In genomic region chr17:35374766-35375344, GRCh38 we compare ENCODE assay signal across 8 cellular contexts. TPM values are rescaled to one million over a fixed set of nuclear protein-coding genes. Genes with fewer than 3 reads are reported as not detected.
A peak's percentile ranks its signal among the peaks of the same experiment; 100 is the strongest.
DNase-seq lines count a peak whose midpoint lies in the region; ATAC-seq and TF ChIP-seq lines count a peak whose summit lies in the region.

No MANE protein-coding gene starts in this region.

- TF ChIP-seq CTCF in choroid plexus epithelial cell (conservative IDR thresholded peaks at IDR 0.05; ENCODE audit: low read depth, low read length) (no peak), neural cell (IDR thresholded peaks at IDR 0.05; ENCODE audit: poor library complexity, severe bottlenecking) (no peak)

- no peak for DNase-seq in choroid plexus epithelial cell (ENCODE audit: low read depth)
- DNase-seq in COR-L47 (lab: John Stamatoyannopoulos, UW): no peak
- DNase-seq in dermis blood vessel endothelial cell: no peak

- H3F3A ChIP-seq in neural cell (ENCODE audit: insufficient read depth, low read length, poor library complexity, severe bottlenecking): no peaks in the 10 kb centered on the region

- peaks cover 3 to 26% (median 22%) of the 10 kb centered on the region in 11 experiments; a peak in 21 of 22 replicates for H3K9me3 ChIP-seq in BLaER1 treated with 17β-estradiol and CSF1 and Interleukin-3, amounts not matched to agents 10 nM and 100 nM (replicated peaks in 1 of 11)
- H3K9me3 ChIP-seq in neural cell (ENCODE audit: low read length): peaks cover 9% of the 10 kb centered on the region

- H4K20me1 ChIP-seq in BLaER1 treated with 17β-estradiol and CSF1 and Interleukin-3, amounts not matched to agents 10 nM and 100 nM: peaks cover 0 to 30% (median 0%) of the 10 kb centered on the region in 11 experiments; a peak in 5 of 22 replicates
- no peaks in the 10 kb centered on the region for H4K20me1 ChIP-seq in neural cell (ENCODE audit: insufficient read depth)

- peak overlapping the region; percentile 87 to 99 (median 93) for H3K9ac ChIP-seq in BLaER1 treated with 17β-estradiol and CSF1 and Interleukin-3, amounts not matched to agents 10 nM and 100 nM
- H3K9ac ChIP-seq in neural cell (ENCODE audit: low read length): no peak overlapping the region

- H3K4me1 Mint-ChIP-seq in IgD-negative memory B cell: peaks cover 26 to 36% (median 29%) of the 10 kb centered on the region in 3 donors

- no peaks in the 10 kb centered on the region for H3K27me3 ChIP-seq in BLaER1 treated with 17β-estradiol and CSF1 and Interleukin-3, amounts not matched to agents 10 nM and 100 nM
- H3K27me3 ChIP-seq in neural cell (ENCODE audit: insufficient read depth, low read depth, low read length): peaks cover 74% of the 10 kb centered on the region

- H3K4me3 ChIP-seq in BLaER1 treated with 17β-estradiol and CSF1 and Interleukin-3, amounts not matched to agents 10 nM and 100 nM: peak overlapping the region; percentile 68 to 89 (median 82)
- peak overlapping the region; percentile 75 for H3K4me3 ChIP-seq in choroid plexus epithelial cell (ENCODE audit: low read depth, low read length)
- H3K4me3 ChIP-seq in neural cell (ENCODE audit: low read length): peak overlapping the region; percentile 55

- H3K9me2 ChIP-seq in neural cell (ENCODE audit: insufficient read depth, low read length): no peaks in the 10 kb centered on the region

- H3K79me2 ChIP-seq in neural cell (replicated peaks; ENCODE audit: insufficient read depth, low read length): no peaks in the 10 kb centered on the region

- no peak for TF ChIP-seq RAD21 in neural cell (conservative IDR thresholded peaks at IDR 0.05)

- H3K36me3 Mint-ChIP-seq in IgD-negative memory B cell: no peaks in the 10 kb centered on the region

- peak overlapping the region; percentile 91 to 99 (median 96) for H3K4me3 Mint-ChIP-seq in IgD-negative memory B cell

- peaks cover 0 to 7% (median 0%) of the 10 kb centered on the region in 3 donors for H3K9me3 Mint-ChIP-seq in IgD-negative memory B cell

- ATAC-seq in HG02981 (IDR thresholded peaks at IDR 0.05; ENCODE audit: unreplicated experiment): no peak
- ATAC-seq in GM19397 (IDR thresholded peaks at IDR 0.05; ENCODE audit: unreplicated experiment): no peak

- peak overlapping the region; percentile 82 to 98 (median 92) for H3K4me2 ChIP-seq in BLaER1 treated with 17β-estradiol and CSF1 and Interleukin-3, amounts not matched to agents 10 nM and 100 nM
- H3K4me2 ChIP-seq in neural cell (ENCODE audit: low read length): no peak overlapping the region

- no peak overlapping the region for H2AFZ ChIP-seq in neural cell (ENCODE audit: low read depth, low read length)

- peak overlapping the region; percentile 85 to 99 (median 97) for H3K27ac Mint-ChIP-seq in IgD-negative memory B cell

- H3K27ac ChIP-seq in BLaER1 treated with 17β-estradiol and CSF1 and Interleukin-3, amounts not matched to agents 10 nM and 100 nM: peak overlapping the region; percentile 90 to 99 (median 94)
- no peak overlapping the region for H3K27ac ChIP-seq in neural cell (ENCODE audit: low read length)

- H3K27me3 Mint-ChIP-seq in IgD-negative memory B cell: no peaks in the 10 kb centered on the region

- H3K36me3 ChIP-seq in BLaER1 treated with 17β-estradiol and CSF1 and Interleukin-3, amounts not matched to agents 10 nM and 100 nM: peaks cover 4 to 21% (median 14%) of the 10 kb centered on the region in 11 experiments; a peak in 20 of 22 replicates
- no peaks in the 10 kb centered on the region for H3K36me3 ChIP-seq in neural cell (ENCODE audit: insufficient read depth, low read length)

- peaks cover 9 to 62% (median 37%) of the 10 kb centered on the region in 10 experiments for H3K4me1 ChIP-seq in BLaER1 treated with 17β-estradiol and CSF1 and Interleukin-3, amounts not matched to agents 10 nM and 100 nM

- TF ChIP-seq EP300 in neural cell (conservative IDR thresholded peaks at IDR 0.05; ENCODE audit: poor library complexity, severe bottlenecking): no peak

TF ChIP-seq in neural cell, 6 proteins besides CTCF, POLR2A, EP300 and RAD21:
- no peak for TF ChIP-seq TAF1 (IDR thresholded peaks at IDR 0.05; ENCODE audit: low read depth)
- no peak for TF ChIP-seq SMC3 (conservative IDR thresholded peaks at IDR 0.05; ENCODE audit: poor library complexity)
- TF ChIP-seq REST (IDR thresholded peaks at IDR 0.05; ENCODE audit: borderline replicate concordance): no peak
- TF ChIP-seq POLR2AphosphoS5 (IDR thresholded peaks at IDR 0.05): no peak
- TF ChIP-seq MXI1 (conservative IDR thresholded peaks at IDR 0.05; ENCODE audit: poor library complexity, severe bottlenecking): no peak

RNA-seq across cellular contexts. Expression of gene SLFN11, which starts 1.4 kb away (rescaled TPM):
- polyA plus RNA-seq in IgD-negative memory B cell: 11.2 TPM
- not detected in 2 replicates for polyA plus RNA-seq in neural cell
- polyA minus RNA-seq in neural cell: not detected in 2 replicates
- 83.3 and 103 TPM in 2 replicates for total RNA-seq in dermis blood vessel endothelial cell

RNA-seq across cellular contexts. Expression of gene SLFN12, which starts 57.4 kb away (rescaled TPM):
- 2.4 TPM for polyA plus RNA-seq in IgD-negative memory B cell
- not detected in 2 replicates for polyA plus RNA-seq in neural cell
- not detected in 2 replicates for polyA minus RNA-seq in neural cell
- 63.5 and 75.6 TPM in 2 replicates for total RNA-seq in dermis blood vessel endothelial cell

Comparison
In these comparisons a context has a peak if more than half of its experiments do, and no peak if none do; other contexts are left out.
1. RNA of gene SLFN11, which starts 1.4 kb away (polyA plus RNA-seq): 11.2 TPM in IgD-negative memory B cell (single experiment); not detected in neural cell; every median in the first group is over 10 times any median in the second.
2. Peak in every context shown above with its lines, with median percentiles within 50 percentile points of each other: H3K4me3 ChIP-seq.